27 cellular contexts compared by ENCODE assay signal in genomic region chr15:74992619-74993018, GRCh38.
"Had no signal": no experiment of that assay in that cellular context is flagged by ENCODE, and none has a peak within 500 bp of the region (broad histone marks: within the 10 kb centered on the region; RNA-seq: fewer than 3 reads in every experiment).

No MANE protein-coding gene starts in this region.

- H3K9me3 ChIP-seq: colonic mucosa, esophagus squamous epithelium, gastrocnemius medialis, heart right ventricle, left lung, lower lobe of right lung, mucosa of descending colon had no signal

- ATAC-seq: effector memory CD8-positive, alpha-beta T cell; esophagus mucosa; gastrocnemius medialis; heart right ventricle; left cardiac atrium; left lung; left ventricle myocardium superior; lower lobe of right lung; mucosa of descending colon had no signal

- H3K4me3 ChIP-seq: colonic mucosa, esophagus squamous epithelium, gastrocnemius medialis, heart right ventricle, left lung, lower lobe of right lung, mucosa of descending colon had no signal

- H3K27ac ChIP-seq: colonic mucosa, epithelial cell of prostate, esophagus squamous epithelium, gastrocnemius medialis, heart right ventricle, left lung, lower lobe of right lung had no signal

- H3K27me3 ChIP-seq: colonic mucosa had no signal

- DNase-seq: colonic mucosa; cortex of kidney; effector CD8-positive, alpha-beta T cell; effector memory CD8-positive, alpha-beta T cell; endodermal cell; erythroblast; esophagus squamous epithelium; foreskin fibroblast; foreskin melanocyte; gastrocnemius medialis; glutamatergic neuron; head of caudate nucleus; heart right ventricle; hippocampal formation; left cardiac atrium; left lung; left ventricle myocardium superior; mesenchymal stem cell; mucosa of descending colon had no signal

- H3K4me3 Mint-ChIP-seq: dendritic cell treated with granulocyte-macrophage colony-stimulating factor and Interleukin-4, amounts not matched to agents 40 ng/mL and 50 ng/mL, for 4 days; effector memory CD8-positive, alpha-beta T cell; endodermal cell; mesothelial cell of epicardium had no signal

- FAIRE-seq: endometrium, islet of Langerhans, keratinocyte had no signal

- H3K36me3 ChIP-seq: colonic mucosa, esophagus squamous epithelium, gastrocnemius medialis, heart right ventricle, left lung, lower lobe of right lung had no signal

- H3K9me3 Mint-ChIP-seq: dendritic cell treated with granulocyte-macrophage colony-stimulating factor and Interleukin-4, amounts not matched to agents 40 ng/mL and 50 ng/mL, for 4 days; endodermal cell had no signal

- H3K27ac Mint-ChIP-seq: dendritic cell treated with granulocyte-macrophage colony-stimulating factor and Interleukin-4, amounts not matched to agents 40 ng/mL and 50 ng/mL, for 4 days; effector memory CD8-positive, alpha-beta T cell; endodermal cell; mesothelial cell of epicardium had no signal
